ENCODE assay signal across 1 cellular context in genomic region chr12:109946913-109947312, GRCh38.
TF ChIP-seq lines count a peak whose summit lies in the region.

No MANE protein-coding gene starts in this region.

TF ChIP-seq in H1, 55 proteins besides CTCF, POLR2A, EP300 and RAD21:
- TF ChIP-seq TBP (IDR thresholded peaks at IDR 0.05; ENCODE audit: low read depth, low read length) (no peak), CREB1 (IDR thresholded peaks at IDR 0.05) (no peak), ATF3 (IDR thresholded peaks at IDR 0.05; ENCODE audit: insufficient read depth, low read depth, low read length) (no peak), POLR2AphosphoS5 (IDR thresholded peaks at IDR 0.05; ENCODE audit: low read depth, low read length) (no peak), BCL11A (IDR thresholded peaks at IDR 0.05; ENCODE audit: low read depth in 2 of 2, low read length in 2 of 2) (no peak), CEBPB (IDR thresholded peaks at IDR 0.05; ENCODE audit: low read depth, low read length) (no peak), TAF1 (IDR thresholded peaks at IDR 0.05; ENCODE audit: low read depth, low read length) (no peak), CHD1 (IDR thresholded peaks at IDR 0.05; ENCODE audit: low read depth, low read length) (no peak), KDM4A (IDR thresholded peaks at IDR 0.05; ENCODE audit: low read depth, low read length, severe bottlenecking) (no peak), TEAD4 (IDR thresholded peaks at IDR 0.05; ENCODE audit: low read depth, low read length) (no peak), BRCA1 (IDR thresholded peaks at IDR 0.05; ENCODE audit: low read depth, low read length) (no peak)
